ENCODE assay signal across 23 cellular contexts in the genomic region with DNA sequence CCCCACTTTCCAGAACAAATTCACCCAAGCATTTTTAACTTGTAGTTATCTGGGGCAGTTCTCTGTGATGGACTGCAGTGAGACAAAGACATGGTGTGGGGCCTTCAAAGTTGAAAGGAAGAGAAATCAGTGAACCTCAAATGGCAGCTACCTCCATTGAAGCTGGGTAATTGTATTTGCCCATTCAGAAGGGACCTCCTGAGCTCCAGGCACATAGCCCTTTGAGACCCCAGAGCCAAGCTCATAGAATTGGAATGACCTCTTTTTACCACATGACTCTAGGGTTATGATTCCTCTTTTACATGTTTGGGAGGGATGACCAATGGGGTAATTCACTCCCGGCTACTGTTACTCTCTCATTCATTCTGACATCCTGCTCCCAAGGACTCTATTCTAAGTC.
"Had no signal": no experiment of that assay in that cellular context is flagged by ENCODE, and none has a peak within 500 bp of the region (broad histone marks: within the 10 kb centered on the region; RNA-seq: fewer than 3 reads in every experiment).

No MANE protein-coding gene starts in this region.

- H3K36me3 Mint-ChIP-seq: mesothelial cell of epicardium; naive thymus-derived CD4-positive, alpha-beta T cell; natural killer cell treated with Interleukin-12 subunit alpha and Interleukin-12 subunit beta and Interleukin-15 and Interleukin-18, amount 100 ng/mL, for 72 hours; stimulated activated effector memory CD8-positive, alpha-beta T cell treated with anti-CD3 and anti-CD28 coated beads, Interleukin-12 subunit alpha, Interleukin-12 subunit beta, amount 100 ng/mL, for 72 hours had no signal

- H2AFZ ChIP-seq: hepatocyte had no signal

- H3K9me3 Mint-ChIP-seq: mesothelial cell of epicardium; naive thymus-derived CD4-positive, alpha-beta T cell; stimulated activated effector memory CD8-positive, alpha-beta T cell treated with anti-CD3 and anti-CD28 coated beads, Interleukin-12 subunit alpha, Interleukin-12 subunit beta, amount 100 ng/mL, for 72 hours; stimulated activated naive CD8-positive, alpha-beta T cell treated with anti-CD3 and anti-CD28 coated beads, Interleukin-15, Interleukin-2, amounts not matched to agents 100 ng/mL and 50 ng/mL, for 24 hours had no signal

- ATAC-seq: naive thymus-derived CD4-positive, alpha-beta T cell; natural killer cell treated with Interleukin-12 subunit alpha and Interleukin-12 subunit beta and Interleukin-15 and Interleukin-18, amount 100 ng/mL, for 72 hours; right cardiac atrium; stimulated activated effector memory CD8-positive, alpha-beta T cell treated with anti-CD3 and anti-CD28 coated beads, Interleukin-12 subunit alpha, Interleukin-12 subunit beta, amount 100 ng/mL, for 72 hours; upper lobe of right lung had no signal

- DNase-seq: islet precursor cell; left ventricle myocardium inferior; mesendoderm; naive thymus-derived CD4-positive, alpha-beta T cell; ovary; right cardiac atrium; sigmoid colon; small intestine; spleen; stimulated activated CD4-positive, alpha-beta T cell treated with anti-CD3 and anti-CD28 coated beads, Interleukin-4, amount 100 ng/mL, for 24 hours; stimulated activated naive CD4-positive, alpha-beta T cell; tibial artery; trophoblast cell; upper lobe of right lung had no signal

- H3K4me1 ChIP-seq: left ventricle myocardium inferior, sigmoid colon, spleen, suprapubic skin, tibial artery, upper lobe of right lung had no signal

- H3K27ac Mint-ChIP-seq: mesothelial cell of epicardium; naive thymus-derived CD4-positive, alpha-beta T cell; natural killer cell treated with Interleukin-12 subunit alpha and Interleukin-12 subunit beta and Interleukin-15 and Interleukin-18, amount 100 ng/mL, for 72 hours; progenitor cell of endocrine pancreas; stimulated activated effector memory CD8-positive, alpha-beta T cell treated with anti-CD3 and anti-CD28 coated beads, Interleukin-12 subunit alpha, Interleukin-12 subunit beta, amount 100 ng/mL, for 72 hours; stimulated activated naive CD8-positive, alpha-beta T cell treated with anti-CD3 and anti-CD28 coated beads, Interleukin-15, Interleukin-2, amounts not matched to agents 100 ng/mL and 50 ng/mL, for 24 hours had no signal

- H3K36me3 ChIP-seq: left ventricle myocardium inferior, ovary, sigmoid colon, spleen, suprapubic skin, thoracic aorta, tibial artery, upper lobe of right lung had no signal

- H3K27me3 Mint-ChIP-seq: progenitor cell of endocrine pancreas; stimulated activated naive CD8-positive, alpha-beta T cell treated with anti-CD3 and anti-CD28 coated beads, Interleukin-15, Interleukin-2, amounts not matched to agents 100 ng/mL and 50 ng/mL, for 24 hours had no signal

- H3K79me2 ChIP-seq: hepatocyte had no signal

- H3K27me3 ChIP-seq: hepatocyte, ovary, sigmoid colon, spleen, suprapubic skin, tibial artery, upper lobe of right lung had no signal

- H3K4me1 Mint-ChIP-seq: naive thymus-derived CD4-positive, alpha-beta T cell; stimulated activated effector memory CD8-positive, alpha-beta T cell treated with anti-CD3 and anti-CD28 coated beads, Interleukin-12 subunit alpha, Interleukin-12 subunit beta, amount 100 ng/mL, for 72 hours had no signal

- H3K4me3 ChIP-seq: hepatocyte, left ventricle myocardium inferior, lung, ovary, sigmoid colon, spleen, suprapubic skin, thoracic aorta, tibial artery, upper lobe of right lung had no signal

- H3K9me3 ChIP-seq: left ventricle myocardium inferior, ovary, sigmoid colon, spleen, suprapubic skin, thoracic aorta, tibial artery, upper lobe of right lung had no signal

- H3K4me2 ChIP-seq: hepatocyte had no signal

- H3K4me3 Mint-ChIP-seq: mesothelial cell of epicardium; naive thymus-derived CD4-positive, alpha-beta T cell; natural killer cell treated with Interleukin-12 subunit alpha and Interleukin-12 subunit beta and Interleukin-15 and Interleukin-18, amount 100 ng/mL, for 72 hours; stimulated activated effector memory CD8-positive, alpha-beta T cell treated with anti-CD3 and anti-CD28 coated beads, Interleukin-12 subunit alpha, Interleukin-12 subunit beta, amount 100 ng/mL, for 72 hours; stimulated activated naive CD8-positive, alpha-beta T cell treated with anti-CD3 and anti-CD28 coated beads, Interleukin-15, Interleukin-2, amounts not matched to agents 100 ng/mL and 50 ng/mL, for 24 hours had no signal
